In the genomic region with DNA sequence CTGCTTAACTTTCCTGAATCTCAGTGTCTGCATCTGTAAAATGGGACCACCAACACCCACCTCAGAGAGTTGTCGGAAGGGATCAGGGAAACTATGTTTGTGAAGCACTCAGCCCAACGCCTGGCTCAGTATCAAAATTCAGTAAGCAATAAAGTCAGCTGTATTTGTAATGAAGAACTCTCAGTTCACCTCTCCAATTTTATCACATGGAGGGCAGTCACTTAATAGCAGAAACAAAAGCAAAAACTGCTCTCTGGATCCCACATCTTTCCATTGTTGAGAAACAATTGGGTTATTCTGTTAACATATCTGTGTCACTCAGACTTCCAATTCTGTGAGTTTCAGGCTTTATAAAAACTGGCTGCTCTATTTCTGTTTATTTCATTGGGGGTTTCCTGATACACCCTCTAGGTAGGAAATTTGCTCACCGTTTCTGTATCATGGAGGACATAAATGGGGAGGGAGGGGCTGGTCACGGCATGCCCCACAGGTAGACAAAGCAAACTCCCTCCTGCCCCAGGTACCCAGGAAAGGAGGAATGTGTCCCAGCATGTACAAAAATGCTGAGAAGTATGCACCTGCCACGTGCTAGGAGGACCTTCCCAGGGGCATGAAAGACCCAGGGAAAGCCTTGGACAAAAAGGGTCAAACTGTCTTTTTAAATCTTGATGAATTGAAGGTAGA, we compare ENCODE assay signal across 10 cellular contexts.
DNase-seq lines count a peak whose midpoint lies in the region; ATAC-seq and TF ChIP-seq lines count a peak whose summit lies in the region.
"Had no signal": no experiment of that assay in that cellular context is flagged by ENCODE, and none has a peak within 500 bp of the region (broad histone marks: within the 10 kb centered on the region; RNA-seq: fewer than 3 reads in every experiment).

No MANE protein-coding gene starts in this region.

- H3K27me3 Mint-ChIP-seq in activated CD4-positive, alpha-beta T cell treated with anti-CD3 and anti-CD28 coated beads for 36 hours, result no peaks in the 10 kb centered on the region
- H3K27me3 Mint-ChIP-seq in activated CD4-positive, alpha-beta memory T cell treated with anti-CD3 and anti-CD28 coated beads for 36 hours, result no peaks in the 10 kb centered on the region
- H3K27me3 Mint-ChIP-seq in nephron progenitor cell (ENCODE audit: low read depth, poor library complexity), result peaks cover 6% of the 10 kb centered on the region

- no peaks in the 10 kb centered on the region for H3K36me3 Mint-ChIP-seq in activated CD4-positive, alpha-beta T cell treated with anti-CD3 and anti-CD28 coated beads for 36 hours (ENCODE audit: low read depth)
- H3K36me3 Mint-ChIP-seq in activated CD4-positive, alpha-beta memory T cell treated with anti-CD3 and anti-CD28 coated beads for 36 hours, result no peaks in the 10 kb centered on the region
- H3K36me3 Mint-ChIP-seq in nephron progenitor cell (ENCODE audit: low read depth), result peaks cover 20% of the 10 kb centered on the region

- POLR2A ChIA-PET in activated CD4-positive, alpha-beta T cell treated with anti-CD3 and anti-CD28 coated beads for 36 hours (lab: Charles Lee), result interaction anchor here (0.6 kb wide), 1 partner anchor 120 kb away, joined by 4 read pairs; no protein-coding TSS in a partner anchor
- POLR2A ChIA-PET in activated CD4-positive, alpha-beta memory T cell treated with anti-CD3 and anti-CD28 coated beads for 36 hours (lab: Charles Lee), result interaction anchor here (0.9 to 6.1 kb wide), 4 partner anchors 8 to 101 kb away, joined by 3 to 53 read pairs (median 4); no protein-coding TSS in a partner anchor

- peak overlapping the region; percentile 43 for H3K4me3 Mint-ChIP-seq in activated CD4-positive, alpha-beta T cell treated with anti-CD3 and anti-CD28 coated beads for 36 hours
- peak overlapping the region; percentile 34 for H3K4me3 Mint-ChIP-seq in activated CD4-positive, alpha-beta memory T cell treated with anti-CD3 and anti-CD28 coated beads for 36 hours
- no peak overlapping the region for H3K4me3 Mint-ChIP-seq in nephron progenitor cell

- CTCF ChIA-PET in activated CD4-positive, alpha-beta T cell treated with anti-CD3 and anti-CD28 coated beads for 36 hours (lab: Charles Lee), result no interaction called here
- CTCF ChIA-PET in activated CD4-positive, alpha-beta memory T cell treated with anti-CD3 and anti-CD28 coated beads for 36 hours (lab: Charles Lee), result interaction anchor here (1.2 to 6.4 kb wide), 4 partner anchors 13 to 102 kb away, joined by 3 to 70 read pairs (median 4); no protein-coding TSS in a partner anchor

- H3K9me3 Mint-ChIP-seq in activated CD4-positive, alpha-beta T cell treated with anti-CD3 and anti-CD28 coated beads for 36 hours (ENCODE audit: low read depth), result no peaks in the 10 kb centered on the region
- no peaks in the 10 kb centered on the region for H3K9me3 Mint-ChIP-seq in activated CD4-positive, alpha-beta memory T cell treated with anti-CD3 and anti-CD28 coated beads for 36 hours
- H3K9me3 Mint-ChIP-seq in nephron progenitor cell, result no peaks in the 10 kb centered on the region

- intact Hi-C loops in activated CD4-positive, alpha-beta T cell treated with anti-CD3 and anti-CD28 coated beads for 36 hours (cut with DNase I, micrococcal nuclease), result loop anchor here (1.0 to 10.0 kb wide), 4 partner anchors 9 to 1861 kb away; a partner anchor contains a TSS
- intact Hi-C loops in activated CD4-positive, alpha-beta memory T cell treated with anti-CD3 and anti-CD28 coated beads for 36 hours (cut with micrococcal nuclease), result loop anchor here (1.0 to 10.0 kb wide), 7 partner anchors 9 to 1861 kb away; a partner anchor contains a TSS

- H3K4me1 Mint-ChIP-seq in activated CD4-positive, alpha-beta T cell treated with anti-CD3 and anti-CD28 coated beads for 36 hours, result peaks cover 60% of the 10 kb centered on the region
- H3K4me1 Mint-ChIP-seq in activated CD4-positive, alpha-beta memory T cell treated with anti-CD3 and anti-CD28 coated beads for 36 hours (ENCODE audit: low read depth), result peaks cover 73% of the 10 kb centered on the region
- peaks cover 50% of the 10 kb centered on the region for H3K4me1 Mint-ChIP-seq in nephron progenitor cell

- ATAC-seq in activated CD4-positive, alpha-beta T cell treated with anti-CD3 and anti-CD28 coated beads for 36 hours, result no peak
- ATAC-seq in HG02678 (IDR thresholded peaks at IDR 0.05; ENCODE audit: unreplicated experiment), result peak; percentile 7
- ATAC-seq: SK-N-SH treated with all-trans-retinoic acid at 6 μM for 48 hours had no signal

- no peak for TF ChIP-seq CTCF in nephron progenitor cell (IDR thresholded peaks at IDR 0.05)

- no peak for DNase-seq in activated CD4-positive, alpha-beta T cell treated with anti-CD3 and anti-CD28 coated beads for 36 hours
- no peak for DNase-seq in activated CD4-positive, alpha-beta T cell treated with anti-CD3 and anti-CD28 coated beads for 48 hours
- no peak for DNase-seq in activated CD4-positive, alpha-beta memory T cell treated with anti-CD3 and anti-CD28 coated beads for 36 hours
- DNase-seq in nephron progenitor cell (no peak), occipital lobe (lab: John Stamatoyannopoulos, UW) (no peak), T-helper 9 cell (no peak), kidney glomerular epithelial cell (lab: John Stamatoyannopoulos, UW) (no peak)
- DNase-seq: NCI-H187 had no signal

- H3K27ac Mint-ChIP-seq in activated CD4-positive, alpha-beta T cell treated with anti-CD3 and anti-CD28 coated beads for 36 hours, result peak overlapping the region; percentile 78
- peak overlapping the region; percentile 93 for H3K27ac Mint-ChIP-seq in activated CD4-positive, alpha-beta memory T cell treated with anti-CD3 and anti-CD28 coated beads for 36 hours
- H3K27ac Mint-ChIP-seq in nephron progenitor cell, result peak overlapping the region; percentile 57
